8 cellular contexts compared by ENCODE assay signal in the genomic region with DNA sequence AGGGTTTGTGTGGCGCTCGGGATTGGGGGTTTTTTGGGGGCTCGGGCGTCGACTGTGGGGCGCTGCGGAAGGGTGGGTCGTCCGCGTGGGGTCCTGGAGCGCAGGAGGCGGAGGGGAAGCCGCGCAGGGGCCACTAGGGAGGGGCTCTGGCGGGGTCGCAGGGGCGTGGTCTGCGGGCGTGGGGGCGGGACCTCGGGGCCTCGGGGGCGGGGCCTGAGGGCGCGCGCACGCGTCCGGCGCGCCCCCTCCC. TPM values are rescaled to one million over a fixed set of nuclear protein-coding genes. Genes with fewer than 3 reads are reported as not detected.
A peak's percentile ranks its signal among the peaks of the same experiment; 100 is the strongest.
DNase-seq lines count a peak whose midpoint lies in the region; ATAC-seq and TF ChIP-seq lines count a peak whose summit lies in the region.
"Not testable (repeated sequence)": the region's sequence is repeated elsewhere in the genome, so short reads cannot be mapped to it uniquely, and the experiment has no call there.

A gene (plus strand): TSS at position 228 of the 250 bp plus-strand sequence. CDS start 45,754 bp downstream, outside the sequence.

- DNase-seq in D341Med (ENCODE audit: low spot score) (peak; percentile 85), astrocyte of the hippocampus (ENCODE audit: low read depth, low spot score) (peak; percentile 83), fibroblast of villous mesenchyme (ENCODE audit: low read depth) (peak; percentile 68), lung microvascular endothelial cell (ENCODE audit: low read depth in 2 of 2) (peak; percentile 67 to 80), thyroid gland (peak; percentile 59 to 64)
- peak; percentile 75 for DNase-seq in activated CD4-positive, alpha-beta T cell treated with anti-CD3 and anti-CD28 coated beads for 36 hours

- ATAC-seq in activated CD4-positive, alpha-beta T cell treated with anti-CD3 and anti-CD28 coated beads for 36 hours: not testable (repeated sequence)

- intact Hi-C loops in activated CD4-positive, alpha-beta T cell treated with anti-CD3 and anti-CD28 coated beads for 36 hours (cut with DNase I, micrococcal nuclease); thyroid gland (cut with DNase I): not testable (repeated sequence)

- H3K27me3 Mint-ChIP-seq in IgD-negative memory B cell; activated CD4-positive, alpha-beta T cell treated with anti-CD3 and anti-CD28 coated beads for 36 hours: not testable (repeated sequence)

- H3K27me3 ChIP-seq in skeletal muscle satellite cell (ENCODE audit: control insufficient read depth, insufficient read depth, low read length); thyroid gland: not testable (repeated sequence)

- peak within 1 kb of the TSS in 1 of 3 donors; percentile 6 for H3K27ac Mint-ChIP-seq in IgD-negative memory B cell
- peak within 1 kb of the TSS; percentile 42 for H3K27ac Mint-ChIP-seq in activated CD4-positive, alpha-beta T cell treated with anti-CD3 and anti-CD28 coated beads for 36 hours

- H3K9ac ChIP-seq in skeletal muscle satellite cell (ENCODE audit: low read depth, low read length): peak within 1 kb of the TSS; percentile 93

- H3K36me3 Mint-ChIP-seq in IgD-negative memory B cell; activated CD4-positive, alpha-beta T cell treated with anti-CD3 and anti-CD28 coated beads for 36 hours (ENCODE audit: low read depth): not testable (repeated sequence)

- H3K4me1 ChIP-seq in skeletal muscle satellite cell (ENCODE audit: control insufficient read depth, insufficient read depth, low read length) (peaks cover 12% of the 10 kb centered on the region), thyroid gland (peaks cover 13 to 14% of the 10 kb centered on the region in 2 donors)

- POLR2A ChIA-PET in activated CD4-positive, alpha-beta T cell treated with anti-CD3 and anti-CD28 coated beads for 36 hours (lab: Charles Lee): not testable (repeated sequence)

- peak within 1 kb of the TSS; percentile 96 for H3K4me2 ChIP-seq in skeletal muscle satellite cell (ENCODE audit: low read length)

- H3K4me1 Mint-ChIP-seq in IgD-negative memory B cell; activated CD4-positive, alpha-beta T cell treated with anti-CD3 and anti-CD28 coated beads for 36 hours: not testable (repeated sequence)

- not testable (repeated sequence) for H3K9me3 Mint-ChIP-seq in IgD-negative memory B cell; activated CD4-positive, alpha-beta T cell treated with anti-CD3 and anti-CD28 coated beads for 36 hours (ENCODE audit: low read depth)

- peak within 1 kb of the TSS; percentile 86 to 95 (median 92) for H3K4me3 Mint-ChIP-seq in IgD-negative memory B cell
- H3K4me3 Mint-ChIP-seq in activated CD4-positive, alpha-beta T cell treated with anti-CD3 and anti-CD28 coated beads for 36 hours: peak within 1 kb of the TSS; percentile 79

- peak within 1 kb of the TSS; percentile 83 to 94 (median 90) for H3K27ac ChIP-seq in thyroid gland

- WGBS in thyroid gland, 2 donors: no CpG with 5 or more reads among the region's 31 CpGs

- not testable (repeated sequence) for TF ChIP-seq POLR2A in thyroid gland (IDR thresholded peaks at IDR 0.05)

- H3K4me3 ChIP-seq in fibroblast of villous mesenchyme (ENCODE audit: low read depth, low read length) (peak within 1 kb of the TSS; percentile 97), skeletal muscle satellite cell (ENCODE audit: low read length) (peak within 1 kb of the TSS; percentile 98), thyroid gland (replicated peaks in 1 of 3) (peak within 1 kb of the TSS; percentile 57 to 93 (median 83))

- CTCF ChIA-PET in activated CD4-positive, alpha-beta T cell treated with anti-CD3 and anti-CD28 coated beads for 36 hours (lab: Charles Lee): not testable (repeated sequence)

- H3K36me3 ChIP-seq in skeletal muscle satellite cell (ENCODE audit: insufficient read depth, low read length); thyroid gland: not testable (repeated sequence)

- H3K9me3 ChIP-seq in skeletal muscle satellite cell (replicated peaks; ENCODE audit: low read length); thyroid gland: not testable (repeated sequence)

- not testable (repeated sequence) for TF ChIP-seq CTCF in fibroblast of villous mesenchyme (IDR thresholded peaks at IDR 0.05; ENCODE audit: insufficient read depth, low read depth, low read length); thyroid gland (IDR thresholded peaks at IDR 0.05)

RNA-seq across cellular contexts. Expression of the gene that starts here (rescaled TPM):
- polyA plus RNA-seq in IgD-negative memory B cell: 16.4 TPM
- 1 to 10 TPM; 6.8 to 8.2 TPM for total RNA-seq in activated CD4-positive, alpha-beta T cell treated with anti-CD3 and anti-CD28 coated beads for 36 hours
- total RNA-seq in fibroblast of villous mesenchyme (25.4 and 30.2 TPM in 2 replicates), lung microvascular endothelial cell (13.1 and 20.6 TPM in 2 replicates), thyroid gland (10 to 100 TPM; 21.8 to 32.3 (median 24.7) TPM)
- total RNA-seq in skeletal muscle satellite cell (2012; rRNA removed): 32.2 and 35.8 TPM in 2 replicates
